Comparison of ENCODE assay signal across 3 cellular contexts in the genomic region with DNA sequence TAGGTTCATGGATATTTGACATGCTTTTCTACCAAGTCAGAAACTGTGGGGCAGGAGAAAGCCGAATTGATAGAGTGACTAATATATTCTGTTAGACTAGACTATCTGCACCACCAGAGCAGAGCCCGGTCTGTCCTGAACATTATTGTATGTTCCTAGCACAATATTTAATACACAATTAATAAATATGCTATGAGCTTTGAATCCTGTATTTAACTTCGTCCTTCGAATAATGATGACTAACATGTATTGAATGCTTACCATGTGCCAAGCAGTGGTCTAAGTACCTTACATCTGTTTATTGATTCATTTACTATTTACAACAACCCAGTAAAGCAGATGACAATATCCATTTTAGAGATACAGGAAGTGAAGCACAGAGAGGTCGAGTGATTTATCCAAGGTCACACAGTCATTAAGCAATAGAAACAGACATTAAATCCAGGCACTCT.
TF ChIP-seq lines count a peak whose summit lies in the region.

No MANE protein-coding gene starts in this region.

TF ChIP-seq in SK-N-SH treated with all-trans-retinoic acid at 6 μM for 48 hours, 23 proteins besides CTCF, POLR2A, EP300 and RAD21:
- TF ChIP-seq ZFP3 (CRISPR knock-in tag; IDR thresholded peaks at IDR 0.05), result no peak
- no peak for TF ChIP-seq PPARA (CRISPR knock-in tag; IDR thresholded peaks at IDR 0.05; ENCODE audit: borderline replicate concordance)
- no peak for TF ChIP-seq ZNF70 (CRISPR knock-in tag; IDR thresholded peaks at IDR 0.05)
- no peak for TF ChIP-seq PATZ1 (CRISPR knock-in tag; IDR thresholded peaks at IDR 0.05; ENCODE audit: borderline replicate concordance)
- TF ChIP-seq GLIS3 (CRISPR knock-in tag; IDR thresholded peaks at IDR 0.05), result no peak
- no peak for TF ChIP-seq TCF4 (CRISPR knock-in tag; IDR thresholded peaks at IDR 0.05; ENCODE audit: borderline replicate concordance)
- no peak for TF ChIP-seq ESRRG (CRISPR knock-in tag; IDR thresholded peaks at IDR 0.05)
- no peak for TF ChIP-seq OSR1 (CRISPR knock-in tag; IDR thresholded peaks at IDR 0.05)
- TF ChIP-seq ARNTL (CRISPR knock-in tag; IDR thresholded peaks at IDR 0.05; ENCODE audit: borderline replicate concordance, low read depth), result no peak
- no peak for TF ChIP-seq ZNF565 (CRISPR knock-in tag; conservative IDR thresholded peaks at IDR 0.05; ENCODE audit: low read depth)
- no peak for TF ChIP-seq BACH2 (CRISPR knock-in tag; IDR thresholded peaks at IDR 0.05; ENCODE audit: borderline replicate concordance)
- no peak for TF ChIP-seq TSHZ2 (CRISPR knock-in tag; IDR thresholded peaks at IDR 0.05)

TF ChIP-seq in SK-N-SH, 30 proteins besides CTCF, POLR2A, EP300 and RAD21:
- TF ChIP-seq NRF1 (IDR thresholded peaks at IDR 0.05; ENCODE audit: low read depth, low read length) (no peak), GABPA (IDR thresholded peaks at IDR 0.05; ENCODE audit: low read depth) (no peak), ZBTB33 (IDR thresholded peaks at IDR 0.05; ENCODE audit: borderline replicate concordance, low read depth) (no peak), FOXJ3 (CRISPR knock-in tag; IDR thresholded peaks at IDR 0.05) (no peak), FOSL2 (IDR thresholded peaks at IDR 0.05; ENCODE audit: borderline replicate concordance, low read depth) (no peak), JUND (IDR thresholded peaks at IDR 0.05) (no peak), CHD2 (IDR thresholded peaks at IDR 0.05; ENCODE audit: low read length, partially characterized antibody) (no peak), USF2 (IDR thresholded peaks at IDR 0.05; ENCODE audit: borderline replicate concordance, low read depth, low read length) (no peak), REST (IDR thresholded peaks at IDR 0.05; ENCODE audit: low read depth, low read length) (no peak), GATA2 (CRISPR knock-in tag; IDR thresholded peaks at IDR 0.05) (no peak), TEAD4 (IDR thresholded peaks at IDR 0.05; ENCODE audit: borderline replicate concordance, insufficient read depth) (no peak)
TF ChIP-seq in SK-N-SH: peak in this region for 0.

TF ChIP-seq in K562, 482 proteins besides CTCF, POLR2A, EP300 and RAD21:
- TF ChIP-seq FOXA1 (IDR thresholded peaks at IDR 0.05; ENCODE audit: borderline replicate concordance) (no peak), TARDBP (IDR thresholded peaks at IDR 0.05) (no peak), RBM25 (IDR thresholded peaks at IDR 0.05; ENCODE audit: low read depth, low read length, severe bottlenecking) (peak; percentile 28)
- TF ChIP-seq, protein P1, sequence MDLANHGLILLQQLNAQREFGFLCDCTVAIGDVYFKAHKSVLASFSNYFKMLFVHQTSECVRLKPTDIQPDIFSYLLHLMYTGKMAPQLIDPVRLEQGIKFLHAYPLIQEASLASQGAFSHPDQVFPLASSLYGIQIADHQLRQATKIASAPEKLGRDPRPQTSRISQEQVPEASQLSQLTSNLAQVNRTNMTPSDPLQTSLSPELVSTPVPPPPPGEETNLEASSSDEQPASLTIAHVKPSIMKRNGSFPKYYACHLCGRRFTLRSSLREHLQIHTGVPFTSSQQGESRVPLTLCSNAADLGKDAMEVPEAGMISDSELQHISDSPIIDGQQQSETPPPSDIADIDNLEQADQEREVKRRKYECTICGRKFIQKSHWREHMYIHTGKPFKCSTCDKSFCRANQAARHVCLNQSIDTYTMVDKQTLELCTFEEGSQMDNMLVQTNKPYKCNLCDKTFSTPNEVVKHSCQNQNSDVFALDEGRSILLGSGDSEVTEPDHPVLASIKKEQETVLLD (IDR thresholded peaks at IDR 0.05), result no peak
